ENCODE assay signal across 1 cellular context in the genomic region with DNA sequence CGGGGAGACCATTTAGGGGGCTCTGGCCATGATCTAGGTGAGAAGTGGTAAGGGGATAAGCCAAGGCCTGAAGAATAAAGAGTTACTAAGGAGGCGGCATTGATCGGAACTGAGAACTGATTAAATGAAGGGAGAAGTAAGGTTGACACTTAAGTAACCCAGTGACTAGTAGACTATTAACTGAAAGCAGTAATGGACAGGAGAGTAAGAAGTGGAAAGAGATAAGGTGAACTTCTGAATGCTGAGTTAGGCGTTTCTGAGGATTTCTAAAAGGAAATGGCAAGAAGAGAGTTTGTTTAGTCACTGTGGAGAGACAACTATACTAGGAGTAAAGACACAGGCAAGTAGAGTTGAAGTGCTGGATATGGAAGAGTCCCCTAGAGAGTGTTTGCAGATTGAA.
TF ChIP-seq lines count a peak whose summit lies in the region.

No MANE protein-coding gene starts in this region.

TF ChIP-seq in GM12878, 131 proteins besides CTCF, POLR2A, EP300 and RAD21:
- TF ChIP-seq CBX3 (IDR thresholded peaks at IDR 0.05; ENCODE audit: borderline replicate concordance, low read depth), result no peak
- no peak for TF ChIP-seq SMARCA5 (IDR thresholded peaks at IDR 0.05)
- TF ChIP-seq ZBED1 (IDR thresholded peaks at IDR 0.05; ENCODE audit: borderline replicate concordance), result no peak
- TF ChIP-seq MEF2B (IDR thresholded peaks at IDR 0.05; ENCODE audit: partially characterized antibody, poor library complexity, severe bottlenecking), result no peak
- no peak for TF ChIP-seq BACH1 (IDR thresholded peaks at IDR 0.05; ENCODE audit: borderline replicate concordance)
- no peak for TF ChIP-seq JUNB (IDR thresholded peaks at IDR 0.05)
- TF ChIP-seq SIN3A (IDR thresholded peaks at IDR 0.05; ENCODE audit: low read depth, low read length), result no peak
- TF ChIP-seq NFIC (IDR thresholded peaks at IDR 0.05; ENCODE audit: low read depth, low read length), result no peak
- TF ChIP-seq, protein P1, sequence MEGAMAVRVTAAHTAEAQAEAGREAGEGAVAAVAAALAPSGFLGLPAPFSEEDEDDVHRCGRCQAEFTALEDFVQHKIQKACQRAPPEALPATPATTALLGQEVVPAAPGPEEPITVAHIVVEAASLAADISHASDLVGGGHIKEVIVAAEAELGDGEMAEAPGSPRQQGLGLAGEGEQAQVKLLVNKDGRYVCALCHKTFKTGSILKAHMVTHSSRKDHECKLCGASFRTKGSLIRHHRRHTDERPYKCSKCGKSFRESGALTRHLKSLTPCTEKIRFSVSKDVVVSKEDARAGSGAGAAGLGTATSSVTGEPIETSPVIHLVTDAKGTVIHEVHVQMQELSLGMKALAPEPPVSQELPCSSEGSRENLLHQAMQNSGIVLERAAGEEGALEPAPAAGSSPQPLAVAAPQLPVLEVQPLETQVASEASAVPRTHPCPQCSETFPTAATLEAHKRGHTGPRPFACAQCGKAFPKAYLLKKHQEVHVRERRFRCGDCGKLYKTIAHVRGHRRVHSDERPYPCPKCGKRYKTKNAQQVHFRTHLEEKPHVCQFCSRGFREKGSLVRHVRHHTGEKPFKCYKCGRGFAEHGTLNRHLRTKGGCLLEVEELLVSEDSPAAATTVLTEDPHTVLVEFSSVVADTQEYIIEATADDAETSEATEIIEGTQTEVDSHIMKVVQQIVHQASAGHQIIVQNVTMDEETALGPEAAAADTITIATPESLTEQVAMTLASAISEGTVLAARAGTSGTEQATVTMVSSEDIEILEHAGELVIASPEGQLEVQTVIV (IDR thresholded peaks at IDR 0.05; ENCODE audit: borderline replicate concordance, partially characterized antibody), result no peak
- no peak for TF ChIP-seq POU2F2 (IDR thresholded peaks at IDR 0.05; ENCODE audit: borderline replicate concordance, low read depth, low read length)
- no peak for TF ChIP-seq MYB (IDR thresholded peaks at IDR 0.05; ENCODE audit: borderline replicate concordance, low read depth, low read length)
- TF ChIP-seq RCOR1 (conservative IDR thresholded peaks at IDR 0.05; ENCODE audit: low read depth, low read length), result no peak
- TF ChIP-seq KDM1A (IDR thresholded peaks at IDR 0.05; ENCODE audit: borderline replicate concordance), result no peak
- TF ChIP-seq EED (IDR thresholded peaks at IDR 0.05; ENCODE audit: low read depth), result no peak
- no peak for TF ChIP-seq RBBP5 (conservative IDR thresholded peaks at IDR 0.05)
- TF ChIP-seq BCL11A (IDR thresholded peaks at IDR 0.05; ENCODE audit: low read depth, low read length), result no peak
- TF ChIP-seq, protein P2, sequence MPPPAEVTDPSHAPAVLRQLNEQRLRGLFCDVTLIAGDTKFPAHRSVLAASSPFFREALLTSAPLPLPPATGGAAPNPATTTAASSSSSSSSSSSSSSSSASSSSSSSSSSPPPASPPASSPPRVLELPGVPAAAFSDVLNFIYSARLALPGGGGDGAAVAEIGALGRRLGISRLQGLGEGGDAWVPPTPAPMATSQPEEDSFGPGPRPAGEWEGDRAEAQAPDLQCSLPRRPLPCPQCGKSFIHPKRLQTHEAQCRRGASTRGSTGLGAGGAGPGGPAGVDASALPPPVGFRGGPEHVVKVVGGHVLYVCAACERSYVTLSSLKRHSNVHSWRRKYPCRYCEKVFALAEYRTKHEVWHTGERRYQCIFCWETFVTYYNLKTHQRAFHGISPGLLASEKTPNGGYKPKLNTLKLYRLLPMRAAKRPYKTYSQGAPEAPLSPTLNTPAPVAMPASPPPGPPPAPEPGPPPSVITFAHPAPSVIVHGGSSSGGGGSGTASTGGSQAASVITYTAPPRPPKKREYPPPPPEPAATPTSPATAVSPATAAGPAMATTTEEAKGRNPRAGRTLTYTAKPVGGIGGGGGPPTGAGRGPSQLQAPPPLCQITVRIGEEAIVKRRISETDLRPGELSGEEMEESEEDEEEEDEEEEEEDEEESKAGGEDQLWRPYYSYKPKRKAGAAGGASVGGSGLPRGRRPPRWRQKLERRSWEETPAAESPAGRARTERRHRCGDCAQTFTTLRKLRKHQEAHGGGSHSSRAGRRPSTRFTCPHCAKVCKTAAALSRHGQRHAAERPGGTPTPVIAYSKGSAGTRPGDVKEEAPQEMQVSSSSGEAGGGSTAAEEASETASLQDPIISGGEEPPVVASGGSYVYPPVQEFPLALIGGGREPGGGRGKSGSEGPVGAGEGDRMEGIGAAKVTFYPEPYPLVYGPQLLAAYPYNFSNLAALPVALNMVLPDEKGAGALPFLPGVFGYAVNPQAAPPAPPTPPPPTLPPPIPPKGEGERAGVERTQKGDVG (CRISPR knock-in tag; IDR thresholded peaks at IDR 0.05), result no peak
